Comparison of ENCODE assay signal across 17 cellular contexts in genomic region chr22:47375621-47376321, GRCh38.
DNase-seq lines count a peak whose midpoint lies in the region; ATAC-seq and TF ChIP-seq lines count a peak whose summit lies in the region.
"Had no signal": no experiment of that assay in that cellular context is flagged by ENCODE, and none has a peak within 500 bp of the region (broad histone marks: within the 10 kb centered on the region; RNA-seq: fewer than 3 reads in every experiment).

No MANE protein-coding gene starts in this region.

- no peaks in the 10 kb centered on the region for H4K20me1 ChIP-seq in osteoblast (ENCODE audit: insufficient read depth, low read length)
- H4K20me1 ChIP-seq: BLaER1 had no signal

- 67 to 80% methylated on average over 12 to 24 of the region's 25 CpGs for WGBS in upper lobe of left lung, 2 donors

- no peak overlapping the region for H3K4me2 ChIP-seq in osteoblast (ENCODE audit: insufficient read depth, low read length)
- H3K4me2 ChIP-seq: BLaER1 had no signal

- no peak for TF ChIP-seq POLR2A in upper lobe of left lung (IDR thresholded peaks at IDR 0.05)

- H3K9me3 Mint-ChIP-seq in activated T-cell treated with anti-CD3 and anti-CD28 coated beads, Interleukin-2, amount 50 U/mL, for 24 hours: peaks cover 8% of the 10 kb centered on the region
- peaks cover 7% of the 10 kb centered on the region for H3K9me3 Mint-ChIP-seq in chondrocyte (ENCODE audit: low read depth)

- H3K4me1 Mint-ChIP-seq in activated T-cell treated with anti-CD3 and anti-CD28 coated beads, Interleukin-2, amount 50 U/mL, for 24 hours (ENCODE audit: low read depth): no peaks in the 10 kb centered on the region
- H3K4me1 Mint-ChIP-seq in chondrocyte (ENCODE audit: low read depth): no peaks in the 10 kb centered on the region

- no peaks in the 10 kb centered on the region for H3K9me3 ChIP-seq in osteoblast (ENCODE audit: low read depth, low read length)
- H3K9me3 ChIP-seq in upper lobe of left lung: no peaks in the 10 kb centered on the region
- H3K9me3 ChIP-seq: BLaER1, Caco-2 had no signal

- ATAC-seq in upper lobe of left lung (ENCODE audit: low FRiP score in 2 of 2) (peak in 1 of 2 donors; percentile 19), GM19395 (IDR thresholded peaks at IDR 0.05; ENCODE audit: unreplicated experiment) (no peak)
- ATAC-seq: HCT116 had no signal

- H3K27ac Mint-ChIP-seq in activated T-cell treated with anti-CD3 and anti-CD28 coated beads, Interleukin-2, amount 50 U/mL, for 24 hours: no peak overlapping the region
- H3K27ac Mint-ChIP-seq in chondrocyte (ENCODE audit: unreplicated experiment): no peak overlapping the region
- H3K27ac Mint-ChIP-seq: CD8-positive, alpha-beta memory T cell had no signal

- H3K79me2 ChIP-seq in osteoblast (ENCODE audit: insufficient read depth, low read length): no peaks in the 10 kb centered on the region

- TF ChIP-seq EP300 in upper lobe of left lung (IDR thresholded peaks at IDR 0.05): no peak

- TF ChIP-seq CTCF in chondrocyte (IDR thresholded peaks at IDR 0.05) (no peak), osteoblast (IDR thresholded peaks at IDR 0.05; ENCODE audit: extremely low read depth, low read depth, low read length) (no peak), upper lobe of left lung (IDR thresholded peaks at IDR 0.05) (no peak)

- H3K4me3 Mint-ChIP-seq in activated T-cell treated with anti-CD3 and anti-CD28 coated beads, Interleukin-2, amount 50 U/mL, for 24 hours: no peak overlapping the region
- H3K4me3 Mint-ChIP-seq in chondrocyte (ENCODE audit: unreplicated experiment): no peak overlapping the region
- H3K4me3 Mint-ChIP-seq: CD8-positive, alpha-beta memory T cell had no signal

- in situ Hi-C loops in KBM-7 (cut with MboI; ENCODE audit: low pct_unique_long_range_greater_than_20kb, low sequenced_read_pairs): no loop called here

- no peak overlapping the region for H2AFZ ChIP-seq in osteoblast (ENCODE audit: low read length)
- H2AFZ ChIP-seq: GM23248 had no signal

- H3K27me3 ChIP-seq in osteoblast (ENCODE audit: insufficient read depth, low read length): no peaks in the 10 kb centered on the region
- H3K27me3 ChIP-seq in upper lobe of left lung: no peaks in the 10 kb centered on the region
- H3K27me3 ChIP-seq: BLaER1 had no signal

- peak; percentile 6 for DNase-seq in activated T-cell treated with anti-CD3 and anti-CD28 coated beads, Interleukin-2, amount 50 U/mL, for 1 hour
- DNase-seq in activated T-cell treated with anti-CD3 and anti-CD28 coated beads, Interleukin-2, amount 50 U/mL, for 24 hours: no peak
- DNase-seq in chondrocyte (ENCODE audit: low spot score) (peak; percentile 79), osteoblast (ENCODE audit: insufficient read length, low spot score, missing footprints) (peak; percentile 77), upper lobe of left lung (peak; percentile 19 to 37), KBM-7 (no peak), AML-193 (lab: John Stamatoyannopoulos, UW) (no peak)
- DNase-seq: CD8-positive, alpha-beta memory T cell; DND-41; GDM1; GM23248 had no signal

- peaks cover 9% of the 10 kb centered on the region for H3K27me3 Mint-ChIP-seq in activated T-cell treated with anti-CD3 and anti-CD28 coated beads, Interleukin-2, amount 50 U/mL, for 24 hours
- H3K27me3 Mint-ChIP-seq in chondrocyte (ENCODE audit: low read depth): no peaks in the 10 kb centered on the region

- H3K4me3 ChIP-seq in osteoblast (ENCODE audit: insufficient read depth, low read length): no peak overlapping the region
- H3K4me3 ChIP-seq in upper lobe of left lung: no peak overlapping the region
- H3K4me3 ChIP-seq: BLaER1, GM23248 had no signal

- H3K36me3 ChIP-seq in osteoblast (ENCODE audit: insufficient read depth, low read length) (no peaks in the 10 kb centered on the region), upper lobe of left lung (no peaks in the 10 kb centered on the region)
- H3K36me3 ChIP-seq: BLaER1 had no signal

- H3K27ac ChIP-seq in osteoblast (ENCODE audit: low read depth, low read length) (no peak overlapping the region), upper lobe of left lung (no peak overlapping the region)
- H3K27ac ChIP-seq: 22Rv1, BLaER1, GM23248, HL-60 had no signal

- no peaks in the 10 kb centered on the region for H3K36me3 Mint-ChIP-seq in activated T-cell treated with anti-CD3 and anti-CD28 coated beads, Interleukin-2, amount 50 U/mL, for 24 hours (ENCODE audit: low read depth)
- no peaks in the 10 kb centered on the region for H3K36me3 Mint-ChIP-seq in chondrocyte (ENCODE audit: low read depth)

- H3K4me1 ChIP-seq in osteoblast (ENCODE audit: insufficient read depth, low read length): no peaks in the 10 kb centered on the region
- H3K4me1 ChIP-seq in upper lobe of left lung: no peaks in the 10 kb centered on the region
- H3K4me1 ChIP-seq: BLaER1, Caco-2 had no signal

Comparison
In these comparisons a context has a peak if more than half of its experiments do, and no peak if none do; other contexts are left out.
1. DNase-seq: peak in activated T-cell treated with anti-CD3 and anti-CD28 coated beads, Interleukin-2, amount 50 U/mL, for 1 hour (single experiment), chondrocyte (single experiment), osteoblast (single experiment) and upper lobe of left lung (2 of 2); none in activated T-cell treated with anti-CD3 and anti-CD28 coated beads, Interleukin-2, amount 50 U/mL, for 24 hours (single experiment), KBM-7 (single experiment) and AML-193 (0 of 2).